ENCODE assay signal across 9 cellular contexts in genomic region chr17:50953831-50954601, GRCh38.
DNase-seq lines count a peak whose midpoint lies in the region; ATAC-seq and TF ChIP-seq lines count a peak whose summit lies in the region.
"Had no signal": no experiment of that assay in that cellular context is flagged by ENCODE, and none has a peak within 500 bp of the region (broad histone marks: within the 10 kb centered on the region; RNA-seq: fewer than 3 reads in every experiment).

No MANE protein-coding gene starts in this region.

- 48% methylated on average over 17 of the region's 17 CpGs for WGBS in prostate gland

- CTCF ChIA-PET in RWPE1 (lab: Yijun Ruan, JAX): interaction anchor here (0.6 to 8.5 kb wide), 5 partner anchors 15 to 101 kb away, joined by 3 to 54 read pairs (median 4); no protein-coding TSS in a partner anchor
- CTCF ChIA-PET in CD4-positive, alpha-beta memory T cell (lab: Charles Lee; ENCODE audit: partially characterized antibody): interaction anchor here (1.0 to 17.7 kb wide), 5 partner anchors 10 to 172 kb away, joined by 3 to 515 read pairs (median 4); partner anchors contain the start of gene TOB1

- no peak for ATAC-seq in activated naive CD8-positive, alpha-beta T cell treated with anti-CD3 and anti-CD28 coated beads, Interleukin-2, amount 10 ng/mL, durations not matched to agents 7 days and 5 days (ENCODE audit: low read depth)
- ATAC-seq in activated naive CD8-positive, alpha-beta T cell treated with anti-CD3 and anti-CD28 coated beads, Interleukin-2, amount 50 U/mL, for 24 hours: no peak
- no peak for ATAC-seq in GM21528 (IDR thresholded peaks at IDR 0.05; ENCODE audit: low FRiP score, unreplicated experiment)

- peak; percentile 47 for TF ChIP-seq POLR2A in prostate gland (IDR thresholded peaks at IDR 0.05)

- intact Hi-C loops in prostate gland (cut with DNase I): loop anchor here (2.0 to 10.0 kb wide), 3 partner anchors 89 to 409 kb away; partner anchors contain the start of gene SPATA20
- intact Hi-C loops in CD4-positive, alpha-beta memory T cell (cut with micrococcal nuclease): no loop called here

- DNase-seq in activated naive CD8-positive, alpha-beta T cell treated with anti-CD3 and anti-CD28 coated beads, Interleukin-2, amount 10 ng/mL, durations not matched to agents 7 days and 5 days: no peak
- no peak for DNase-seq in activated naive CD8-positive, alpha-beta T cell treated with anti-CD3 and anti-CD28 coated beads, Interleukin-2, amount 50 U/mL, for 24 hours
- DNase-seq in RWPE1 (ENCODE audit: low spot score) (peak; percentile 91), fibroblast of the aortic adventitia (ENCODE audit: low read depth) (peak; percentile 51), prostate gland (ENCODE audit: low spot score) (peak; percentile 85), RKO (ENCODE audit: low spot score) (no peak)
- no peak for DNase-seq in CD4-positive, alpha-beta memory T cell

- TF ChIP-seq CTCF in RWPE1 (conservative IDR thresholded peaks at IDR 0.05; ENCODE audit: low read depth) (no peak), fibroblast of the aortic adventitia (IDR thresholded peaks at IDR 0.05; ENCODE audit: insufficient read depth, low read length) (no peak), prostate gland (IDR thresholded peaks at IDR 0.05) (no peak)

- no peak overlapping the region for H3K4me3 Mint-ChIP-seq in activated naive CD8-positive, alpha-beta T cell treated with anti-CD3 and anti-CD28 coated beads, Interleukin-2, amount 10 ng/mL, durations not matched to agents 7 days and 5 days
- H3K4me3 Mint-ChIP-seq in activated naive CD8-positive, alpha-beta T cell treated with anti-CD3 and anti-CD28 coated beads, Interleukin-2, amount 50 U/mL, for 24 hours: no peak overlapping the region
- no peak overlapping the region for H3K4me3 Mint-ChIP-seq in CD4-positive, alpha-beta memory T cell

- H3K36me3 ChIP-seq in prostate gland: no peaks in the 10 kb centered on the region
- H3K36me3 ChIP-seq in CD4-positive, alpha-beta memory T cell (ENCODE audit: insufficient read depth, low read length): no peaks in the 10 kb centered on the region

- POLR2A ChIA-PET in activated naive CD8-positive, alpha-beta T cell treated with anti-CD3 and anti-CD28 coated beads, Interleukin-2, amount 10 ng/mL, durations not matched to agents 7 days and 5 days (lab: Charles Lee): interaction anchor here (1.7 to 15.9 kb wide), 3 partner anchors 88 to 102 kb away, joined by 5 to 247 read pairs (median 12); partner anchors contain the start of gene TOB1
- POLR2A ChIA-PET in RWPE1 (lab: Yijun Ruan, JAX; ENCODE audit: low non-redundant PET): interaction anchor here (0.7 to 1.2 kb wide), 2 partner anchors 88 to 168 kb away, joined by 3 to 8 read pairs; partner anchors contain the start of gene TOB1
- POLR2A ChIA-PET in CD4-positive, alpha-beta memory T cell (lab: Charles Lee; ENCODE audit: partially characterized antibody): interaction anchor here (1.0 to 18.7 kb wide), 3 partner anchors 9 to 101 kb away, joined by 5 to 673 read pairs (median 5); partner anchors contain the start of gene TOB1

- peaks cover 4% of the 10 kb centered on the region for H3K27me3 Mint-ChIP-seq in activated naive CD8-positive, alpha-beta T cell treated with anti-CD3 and anti-CD28 coated beads, Interleukin-2, amount 10 ng/mL, durations not matched to agents 7 days and 5 days
- no peaks in the 10 kb centered on the region for H3K27me3 Mint-ChIP-seq in activated naive CD8-positive, alpha-beta T cell treated with anti-CD3 and anti-CD28 coated beads, Interleukin-2, amount 50 U/mL, for 24 hours
- H3K27me3 Mint-ChIP-seq in CD4-positive, alpha-beta memory T cell: peaks cover 0 to 2% of the 10 kb centered on the region in 2 donors

- H3K4me1 ChIP-seq in prostate gland (replicated peaks): peaks cover 13% of the 10 kb centered on the region
- H3K4me1 ChIP-seq in CD4-positive, alpha-beta memory T cell (ENCODE audit: insufficient read depth, low read length): peaks cover 14% of the 10 kb centered on the region

- H3K27ac Mint-ChIP-seq in activated naive CD8-positive, alpha-beta T cell treated with anti-CD3 and anti-CD28 coated beads, Interleukin-2, amount 10 ng/mL, durations not matched to agents 7 days and 5 days: peak overlapping the region; percentile 61
- H3K27ac Mint-ChIP-seq in activated naive CD8-positive, alpha-beta T cell treated with anti-CD3 and anti-CD28 coated beads, Interleukin-2, amount 50 U/mL, for 24 hours: no peak overlapping the region
- no peak overlapping the region for H3K27ac Mint-ChIP-seq in CD4-positive, alpha-beta memory T cell

- no peaks in the 10 kb centered on the region for H3K27me3 ChIP-seq in prostate gland (replicated peaks; ENCODE audit: insufficient read depth)
- no peaks in the 10 kb centered on the region for H3K27me3 ChIP-seq in CD4-positive, alpha-beta memory T cell (ENCODE audit: insufficient read depth, low read length)

- H3K9me3 ChIP-seq in prostate gland: no peaks in the 10 kb centered on the region
- no peaks in the 10 kb centered on the region for H3K9me3 ChIP-seq in CD4-positive, alpha-beta memory T cell (ENCODE audit: control insufficient read depth in 1 of 2, low read length in 2 of 2)

- no peaks in the 10 kb centered on the region for H3K9me3 Mint-ChIP-seq in activated naive CD8-positive, alpha-beta T cell treated with anti-CD3 and anti-CD28 coated beads, Interleukin-2, amount 10 ng/mL, durations not matched to agents 7 days and 5 days
- H3K9me3 Mint-ChIP-seq in activated naive CD8-positive, alpha-beta T cell treated with anti-CD3 and anti-CD28 coated beads, Interleukin-2, amount 50 U/mL, for 24 hours: no peaks in the 10 kb centered on the region
- no peaks in the 10 kb centered on the region for H3K9me3 Mint-ChIP-seq in CD4-positive, alpha-beta memory T cell

- peak overlapping the region; percentile 94 for H3K27ac ChIP-seq in RWPE1
- peak overlapping the region; percentile 56 to 73 for H3K27ac ChIP-seq in prostate gland
- no peak overlapping the region for H3K27ac ChIP-seq in CD4-positive, alpha-beta memory T cell (ENCODE audit: low read depth, low read length)
- H3K27ac ChIP-seq: SK-N-MC had no signal

- no peak overlapping the region for H3K4me3 ChIP-seq in fibroblast of the aortic adventitia (ENCODE audit: low read depth, low read length)
- no peak overlapping the region for H3K4me3 ChIP-seq in prostate gland
- H3K4me3 ChIP-seq in CD4-positive, alpha-beta memory T cell (ENCODE audit: low read length in 2 of 2): no peak overlapping the region
- H3K4me3 ChIP-seq: SK-N-MC had no signal

- peaks cover 18% of the 10 kb centered on the region for H3K4me1 Mint-ChIP-seq in activated naive CD8-positive, alpha-beta T cell treated with anti-CD3 and anti-CD28 coated beads, Interleukin-2, amount 10 ng/mL, durations not matched to agents 7 days and 5 days
- H3K4me1 Mint-ChIP-seq in activated naive CD8-positive, alpha-beta T cell treated with anti-CD3 and anti-CD28 coated beads, Interleukin-2, amount 50 U/mL, for 24 hours: peaks cover 9% of the 10 kb centered on the region
- peaks cover 7 to 18% (median 15%) of the 10 kb centered on the region in 4 donors for H3K4me1 Mint-ChIP-seq in CD4-positive, alpha-beta memory T cell

- no peaks in the 10 kb centered on the region for H3K36me3 Mint-ChIP-seq in activated naive CD8-positive, alpha-beta T cell treated with anti-CD3 and anti-CD28 coated beads, Interleukin-2, amount 10 ng/mL, durations not matched to agents 7 days and 5 days
- H3K36me3 Mint-ChIP-seq in activated naive CD8-positive, alpha-beta T cell treated with anti-CD3 and anti-CD28 coated beads, Interleukin-2, amount 50 U/mL, for 24 hours (ENCODE audit: low read depth): no peaks in the 10 kb centered on the region
- H3K36me3 Mint-ChIP-seq in CD4-positive, alpha-beta memory T cell: no peaks in the 10 kb centered on the region

Comparison
In these comparisons a context has a peak if more than half of its experiments do, and no peak if none do; other contexts are left out.
1. DNase-seq: peak in RWPE1 (single experiment), fibroblast of the aortic adventitia (single experiment) and prostate gland (single experiment); none in activated naive CD8-positive, alpha-beta T cell treated with anti-CD3 and anti-CD28 coated beads, Interleukin-2, amount 10 ng/mL, durations not matched to agents 7 days and 5 days (single experiment), activated naive CD8-positive, alpha-beta T cell treated with anti-CD3 and anti-CD28 coated beads, Interleukin-2, amount 50 U/mL, for 24 hours (single experiment), CD4-positive, alpha-beta memory T cell (0 of 5) and RKO (single experiment).